Comparison of ENCODE assay signal across 9 cellular contexts in the genomic region with DNA sequence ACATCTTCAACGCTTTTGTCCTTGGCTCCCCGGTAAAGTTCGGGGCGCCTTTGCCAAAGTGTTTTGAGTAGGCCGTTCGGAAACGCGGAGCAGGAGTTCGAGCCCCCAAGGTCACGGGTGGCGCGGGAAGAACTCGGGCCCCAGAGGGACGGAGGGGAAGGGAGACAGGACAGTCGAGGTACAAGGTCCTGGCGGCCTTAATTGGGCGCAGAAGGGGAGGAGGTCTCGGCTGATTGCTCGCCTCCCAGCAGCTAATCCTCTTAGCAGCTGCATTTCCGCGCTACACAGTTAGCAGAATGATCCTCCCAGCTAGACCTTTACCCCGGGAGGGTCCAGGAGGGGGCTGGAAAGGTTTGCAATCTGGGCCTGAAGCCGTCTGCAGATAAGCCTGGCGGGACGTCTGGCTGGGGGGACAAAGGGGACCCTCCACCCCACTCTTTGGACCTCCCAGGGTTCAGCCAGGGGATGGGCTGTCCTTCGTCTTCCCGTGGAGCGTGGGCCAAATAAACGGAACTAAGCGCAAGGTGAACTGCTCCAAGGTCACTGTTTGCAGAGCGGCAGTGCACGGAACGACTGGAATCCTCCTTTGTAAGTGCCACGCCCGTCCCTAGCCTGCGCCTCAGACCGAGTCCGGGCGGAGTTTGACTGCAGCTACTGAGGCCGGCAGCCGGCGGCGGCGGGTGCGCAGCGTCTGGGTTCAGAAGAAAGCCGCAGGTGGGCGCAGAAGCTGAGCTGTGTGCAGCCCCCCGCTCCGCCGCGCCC. TPM values are rescaled to one million over a fixed set of nuclear protein-coding genes. Genes with fewer than 3 reads are reported as not detected.
DNase-seq lines count a peak whose midpoint lies in the region; ATAC-seq, FAIRE-seq and TF ChIP-seq lines count a peak whose summit lies in the region.
"Had no signal": no experiment of that assay in that cellular context is flagged by ENCODE, and none has a peak within 500 bp of the region (broad histone marks: within the 10 kb centered on the region; RNA-seq: fewer than 3 reads in every experiment).

No MANE protein-coding gene starts in this region.

- peaks cover 12 to 69% of the 10 kb centered on the region in 2 experiments for H3K27me3 ChIP-seq in HepG2 (ENCODE audit: control insufficient read depth in 1 of 2, insufficient read depth in 2 of 2, low read length in 2 of 2)
- H3K27me3 ChIP-seq in right lobe of liver: peaks cover 0 to 29% of the 10 kb centered on the region in 2 donors
- peaks cover 74% of the 10 kb centered on the region for H3K27me3 ChIP-seq in lower lobe of right lung (ENCODE audit: low read depth)
- H3K27me3 ChIP-seq in upper lobe of right lung: peaks cover 64% of the 10 kb centered on the region
- peaks cover 81% of the 10 kb centered on the region for H3K27me3 ChIP-seq in A673 (replicated peaks; ENCODE audit: insufficient read depth, low read depth, low read length, poor library complexity)

- no peak for TF ChIP-seq CTCF in HepG2 (CRISPR knock-in tag; IDR thresholded peaks at IDR 0.05)
- no peak for TF ChIP-seq CTCF in right lobe of liver (IDR thresholded peaks at IDR 0.05)
- no peak for TF ChIP-seq CTCF in lower lobe of right lung (IDR thresholded peaks at IDR 0.05)
- TF ChIP-seq CTCF in upper lobe of right lung (IDR thresholded peaks at IDR 0.05): no peak
- no peak for TF ChIP-seq CTCF in GM13976 (IDR thresholded peaks at IDR 0.05; ENCODE audit: borderline replicate concordance, control extremely low read depth, extremely low read depth, insufficient read depth, missing control alignments)
- no peak for TF ChIP-seq CTCF in A673 (conservative IDR thresholded peaks at IDR 0.05; ENCODE audit: low read depth, low read length)

- H3K27me3 Mint-ChIP-seq in activated naive CD8-positive, alpha-beta T cell treated with anti-CD3 and anti-CD28 coated beads for 36 hours: peaks cover 52% of the 10 kb centered on the region

- H3K36me3 ChIP-seq in HepG2 (replicated peaks in 1 of 2; ENCODE audit: control insufficient read depth in 1 of 2, insufficient read depth in 2 of 2, low read length in 2 of 2) (no peaks in the 10 kb centered on the region), right lobe of liver (no peaks in the 10 kb centered on the region), lower lobe of right lung (no peaks in the 10 kb centered on the region), upper lobe of right lung (no peaks in the 10 kb centered on the region), A673 (ENCODE audit: insufficient read depth, low read length, poor library complexity, severe bottlenecking) (no peaks in the 10 kb centered on the region)

- H3K79me2 ChIP-seq in HepG2 (ENCODE audit: insufficient read depth, low read length): no peaks in the 10 kb centered on the region

- TF ChIP-seq RAD21 in HepG2 (CRISPR knock-in tag; IDR thresholded peaks at IDR 0.05): no peak

- no peak overlapping the region for H2AFZ ChIP-seq in HepG2 (ENCODE audit: low read length)

- no peak overlapping the region for H3K27ac Mint-ChIP-seq in activated naive CD8-positive, alpha-beta T cell treated with anti-CD3 and anti-CD28 coated beads for 36 hours

- H3K9ac ChIP-seq in HepG2 (ENCODE audit: insufficient read depth, low read depth, low read length): no peak overlapping the region

- H3K4me1 Mint-ChIP-seq in activated naive CD8-positive, alpha-beta T cell treated with anti-CD3 and anti-CD28 coated beads for 36 hours: peaks cover 29% of the 10 kb centered on the region

- TF ChIP-seq EP300 in HepG2 (IDR thresholded peaks at IDR 0.05; ENCODE audit: low read depth in 2 of 2, low read length in 2 of 2) (no peak), HepG2 (CRISPR knock-in tag; IDR thresholded peaks at IDR 0.05; ENCODE audit: borderline replicate concordance) (no peak)

- DNase-seq in HepG2 (ENCODE audit: low spot score) (peak; percentile 18), right lobe of liver (no peak), lower lobe of right lung (peak; percentile 64), upper lobe of right lung (peak; percentile 77), GM13976 (ENCODE audit: low spot score) (no peak), A673 (ENCODE audit: low spot score) (no peak), RKO (ENCODE audit: low spot score) (no peak)
- DNase-seq in activated naive CD8-positive, alpha-beta T cell treated with anti-CD3 and anti-CD28 coated beads for 36 hours: no peak

- peak overlapping the region; percentile 79 for H3K4me2 ChIP-seq in HepG2 (ENCODE audit: low read depth, low read length)

- H3K36me3 Mint-ChIP-seq in activated naive CD8-positive, alpha-beta T cell treated with anti-CD3 and anti-CD28 coated beads for 36 hours: no peaks in the 10 kb centered on the region

- intact Hi-C loops in HepG2 (cut with micrococcal nuclease; ENCODE audit: unreplicated experiment) (loop anchor here (5.0 to 10.0 kb wide), 3 partner anchors 170 to 572 kb away; a partner anchor contains a TSS), right lobe of liver (cut with DNase I) (loop anchor here in 1 of 2 donors (10.0 kb wide), 1 partner anchor 610 kb away; no protein-coding TSS in a partner anchor), lower lobe of right lung (cut with DNase I) (no loop called here), upper lobe of right lung (cut with DNase I) (no loop called here), A673 (cut with micrococcal nuclease; ENCODE audit: unreplicated experiment) (no loop called here)

- peaks cover 34% of the 10 kb centered on the region for H3K4me1 ChIP-seq in HepG2 (ENCODE audit: insufficient read depth, low read length)
- peaks cover 0 to 29% (median 0%) of the 10 kb centered on the region in 4 donors for H3K4me1 ChIP-seq in right lobe of liver
- H3K4me1 ChIP-seq in lower lobe of right lung: peaks cover 26% of the 10 kb centered on the region
- peaks cover 19% of the 10 kb centered on the region for H3K4me1 ChIP-seq in upper lobe of right lung
- no peaks in the 10 kb centered on the region for H3K4me1 ChIP-seq in A673 (ENCODE audit: insufficient read depth, low read length, poor library complexity, severe bottlenecking)

- H3K9me3 ChIP-seq in HepG2 (ENCODE audit: low read length) (no peaks in the 10 kb centered on the region), right lobe of liver (no peaks in the 10 kb centered on the region), lower lobe of right lung (no peaks in the 10 kb centered on the region), upper lobe of right lung (no peaks in the 10 kb centered on the region), A673 (ENCODE audit: low read depth, low read length, poor library complexity, severe bottlenecking) (no peaks in the 10 kb centered on the region)

- peak; percentile 65 for ATAC-seq in HepG2
- no peak for ATAC-seq in right lobe of liver
- peak; percentile 55 to 60 for ATAC-seq in lower lobe of right lung
- peak; percentile 65 for ATAC-seq in upper lobe of right lung

- H3K27ac ChIP-seq in HepG2 (ENCODE audit: extremely low read length, insufficient read depth, low read length): no peak overlapping the region
- H3K27ac ChIP-seq in right lobe of liver: peak overlapping the region in 1 of 3 donors; percentile 3
- H3K27ac ChIP-seq in lower lobe of right lung: no peak overlapping the region
- H3K27ac ChIP-seq in upper lobe of right lung: no peak overlapping the region
- H3K27ac ChIP-seq in A673 (ENCODE audit: low read depth, low read length, poor library complexity, severe bottlenecking): no peak overlapping the region

- BruUV-seq in HepG2 (replicated peaks; lab: Mats Ljungman, UMichigan): no TSS peak
- BruUV-seq in A673 (replicated peaks; lab: Mats Ljungman, UMichigan): no TSS peak

- peak; percentile 15 for FAIRE-seq in HepG2 (lab: Jason Lieb, UNC)

- POLR2A ChIA-PET in HepG2 (lab: Yijun Ruan, JAX): no interaction called here
- POLR2A ChIA-PET in A673 (lab: Charles Lee; ENCODE audit: low non-redundant PET): no interaction called here

- H3K4me3 ChIP-seq in HepG2 (replicated peaks in 1 of 3; ENCODE audit: insufficient read depth in 1 of 3, low read depth in 2 of 3, low read length in 3 of 3): peak overlapping the region in 2 of 3 experiments; percentile 16 to 62; a peak in 3 of 6 replicates
- H3K4me3 ChIP-seq in right lobe of liver: peak overlapping the region in 1 of 3 donors; percentile 10
- peak overlapping the region; percentile 66 for H3K4me3 ChIP-seq in lower lobe of right lung
- peak overlapping the region; percentile 54 for H3K4me3 ChIP-seq in upper lobe of right lung
- no peak overlapping the region for H3K4me3 ChIP-seq in A673 (ENCODE audit: low read depth, low read length, poor library complexity, severe bottlenecking)
- H3K4me3 ChIP-seq: lung had no signal

- in situ Hi-C loops in HepG2 (cut with HindIII; ENCODE audit: extremely low pct_ligation_motif_present, low pct_unique_long_range_greater_than_20kb): loop anchor here (5.0 kb wide), 1 partner anchor 607 kb away; no protein-coding TSS in a partner anchor
- in situ Hi-C loops in GM13976 (cut with MboI; ENCODE audit: low sequenced_read_pairs, unreplicated experiment): loop anchor here (25.0 kb wide), 1 partner anchor 597 kb away; no protein-coding TSS in a partner anchor

- WGBS in HepG2 (ENCODE audit: low lambda C conversion rate): 13% methylated on average over 18 of the region's 52 CpGs
- 3% methylated on average over 36 of the region's 52 CpGs for WGBS in right lobe of liver (ENCODE audit: insufficient coverage, low coverage, low lambda C conversion rate, missing lambda C conversion rate)

- 0 out of 2 replicates have a peak, but pooled peaks cover 3% of the 10 kb centered on the region for H4K20me1 ChIP-seq in HepG2 (ENCODE audit: insufficient read depth, low read length)

- H3K4me3 Mint-ChIP-seq in activated naive CD8-positive, alpha-beta T cell treated with anti-CD3 and anti-CD28 coated beads for 36 hours: peak overlapping the region; percentile 89

- CTCF ChIA-PET in HepG2 (lab: Yijun Ruan, JAX; ENCODE audit: low intra/inter-chr PET ratio, low total read pairs): no interaction called here
- CTCF ChIA-PET in A673 (lab: Charles Lee): no interaction called here

- H3K9me3 Mint-ChIP-seq in activated naive CD8-positive, alpha-beta T cell treated with anti-CD3 and anti-CD28 coated beads for 36 hours: no peaks in the 10 kb centered on the region

- no peak for TF ChIP-seq POLR2A in HepG2 (IDR thresholded peaks at IDR 0.05; ENCODE audit: insufficient read depth in 1 of 2, low read depth in 2 of 2, low read length in 2 of 2)
- TF ChIP-seq POLR2A in right lobe of liver (IDR thresholded peaks at IDR 0.05): no peak

RNA-seq across cellular contexts. Expression of a gene that starts 7.2 kb away (rescaled TPM):
- total RNA-seq in HepG2 (2016; rRNA removed; fragmentation: Illumina TruSeq; extraction: Trizol) (0.11 and 0.28 TPM in 2 replicates), right lobe of liver (1 to 10 TPM in 1 of 6 experiments, under 1 TPM in 5; 0.11 to 1.0 (median 0.33) TPM), lower lobe of right lung (1.9 TPM), upper lobe of right lung (1.2 TPM), A673 (2021) (not detected in 2 replicates)
- total RNA-seq in HepG2 (2016; cell fraction: cytosol; rRNA removed; fragmentation: Illumina TruSeq; extraction: Trizol; ENCODE audit: low read depth): 0.09 TPM in 1 of 2 replicates, not detected in the other
- total RNA-seq in HepG2 (2016; cell fraction: insoluble cytoplasmic fraction; rRNA removed; fragmentation: Illumina TruSeq; extraction: Trizol): 0.15 and 0.24 TPM in 2 replicates
- total RNA-seq in HepG2 (2016; cell fraction: membrane; rRNA removed; fragmentation: Illumina TruSeq; extraction: Trizol): 0.06 and 0.10 TPM in 2 replicates
- total RNA-seq in HepG2 (2016; cell fraction: nucleus; rRNA removed; fragmentation: Illumina TruSeq; extraction: Trizol): not detected in 2 replicates
- polyA plus RNA-seq in HepG2 (2011; rRNA removed): 0.10 and 0.12 TPM in 2 replicates
- polyA plus RNA-seq in HepG2 (2011; cell fraction: cytosol; rRNA removed): 0.05 and 0.12 TPM in 2 replicates
- polyA plus RNA-seq in HepG2 (2011; cell fraction: nucleus; rRNA removed): 0.05 and 0.09 TPM in 2 replicates
- 0.04 TPM in 1 of 2 replicates, not detected in the other for polyA plus RNA-seq in HepG2 (2012)
- polyA plus RNA-seq in HepG2 (2016; cell fraction: cytosol; fragmentation: Illumina TruSeq; extraction: Trizol; ENCODE audit: low read depth): 0.06 TPM in 1 of 2 replicates, not detected in the other
- polyA plus RNA-seq in HepG2 (2016; cell fraction: insoluble cytoplasmic fraction; fragmentation: Illumina TruSeq; extraction: Trizol; ENCODE audit: low read depth): 0.27 and 0.40 TPM in 2 replicates
- polyA plus RNA-seq in HepG2 (2016; cell fraction: membrane; fragmentation: Illumina TruSeq; extraction: Trizol; ENCODE audit: low read depth): not detected in 2 replicates
- 0.36 TPM in 1 of 2 replicates, not detected in the other for polyA plus RNA-seq in HepG2 (2016; cell fraction: nucleus; fragmentation: Illumina TruSeq; extraction: Trizol; ENCODE audit: insufficient read depth, low read depth)
- polyA minus RNA-seq in HepG2 (2011; rRNA and poly(A)+ RNA removed; ENCODE audit: low replicate concordance): 0.10 and 0.63 TPM in 2 replicates
- 0.18 TPM in 1 of 2 replicates, not detected in the other for polyA minus RNA-seq in HepG2 (2011; cell fraction: cytosol; rRNA and poly(A)+ RNA removed)
- 0.25 and 0.26 TPM in 2 replicates for polyA minus RNA-seq in HepG2 (2011; cell fraction: nucleus; rRNA and poly(A)+ RNA removed)
- total RNA-seq in activated naive CD8-positive, alpha-beta T cell treated with anti-CD3 and anti-CD28 coated beads for 36 hours: under 1 TPM; 0.50 to 0.97 TPM

Comparison
In these comparisons a context has a peak if more than half of its experiments do, and no peak if none do; other contexts are left out.
1. ATAC-seq: peak in HepG2 (single experiment), lower lobe of right lung (2 of 2) and upper lobe of right lung (single experiment); none in right lobe of liver (0 of 4).
2. DNase-seq: peak in HepG2 (single experiment), lower lobe of right lung (single experiment) and upper lobe of right lung (single experiment); none in right lobe of liver (0 of 3), activated naive CD8-positive, alpha-beta T cell treated with anti-CD3 and anti-CD28 coated beads for 36 hours (single experiment), GM13976 (single experiment), A673 (single experiment) and RKO (single experiment).